ENCODE assay signal across 1 cellular context in genomic region chrX:9269134-9269533, GRCh38.
TF ChIP-seq lines count a peak whose summit lies in the region.

No MANE protein-coding gene starts in this region.

TF ChIP-seq in GM23338, 12 proteins besides CTCF, POLR2A, EP300 and RAD21 (continued from another document):
- TF ChIP-seq ETS1 (IDR thresholded peaks at IDR 0.05) (no peak), REST (IDR thresholded peaks at IDR 0.05; ENCODE audit: unreplicated experiment) (no peak), ZNF331 (CRISPR knock-in tag; IDR thresholded peaks at IDR 0.05; ENCODE audit: low read depth) (no peak), JUNB (IDR thresholded peaks at IDR 0.05; ENCODE audit: unreplicated experiment) (no peak), ZNF114 (CRISPR knock-in tag; IDR thresholded peaks at IDR 0.05) (no peak), NANOG (IDR thresholded peaks at IDR 0.05; ENCODE audit: borderline replicate concordance) (no peak), POLR2AphosphoS5 (IDR thresholded peaks at IDR 0.05; ENCODE audit: low read depth) (no peak), CREB1 (CRISPR knock-in tag; IDR thresholded peaks at IDR 0.05; ENCODE audit: low read depth) (no peak)
